ENCODE assay signal across 25 cellular contexts in the genomic region with DNA sequence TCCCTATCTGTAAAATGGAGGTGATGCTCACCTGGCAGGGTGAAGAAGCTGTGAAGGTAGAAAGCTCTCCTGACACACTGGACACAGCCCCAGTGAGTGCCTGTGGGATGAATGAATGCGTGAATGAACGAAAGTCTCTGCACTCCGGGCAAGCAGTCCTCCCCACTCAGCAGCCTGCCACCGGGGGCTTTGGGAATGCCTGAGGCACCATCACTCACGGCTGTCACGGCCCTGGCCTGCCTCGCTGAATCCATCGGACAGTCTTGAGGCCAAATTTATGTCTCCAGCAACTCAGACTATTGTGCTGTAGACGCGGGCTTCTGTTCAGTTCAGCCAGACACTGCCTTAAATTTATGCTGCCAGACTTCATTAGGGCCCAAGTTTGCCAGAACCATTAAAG.
"Had no signal": no experiment of that assay in that cellular context is flagged by ENCODE, and none has a peak within 500 bp of the region (broad histone marks: within the 10 kb centered on the region; RNA-seq: fewer than 3 reads in every experiment).

No MANE protein-coding gene starts in this region.

- H3K36me3 Mint-ChIP-seq: mesothelial cell of epicardium; naive B cell; natural killer cell treated with Interleukin-12 subunit alpha and Interleukin-12 subunit beta and Interleukin-15 and Interleukin-18, amount 100 ng/mL, for 72 hours; neural progenitor cell; stimulated activated naive B cell treated with anti-CD40 and anti-IgM and Interleukin-4, amounts not matched to agents 10 μg/mL and 1 μg/mL and 100 μg/mL, for 72 hours had no signal

- H3K27ac Mint-ChIP-seq: effector memory CD8-positive, alpha-beta T cell; mesothelial cell of epicardium; naive B cell; natural killer cell treated with Interleukin-12 subunit alpha and Interleukin-12 subunit beta and Interleukin-15 and Interleukin-18, amount 100 ng/mL, for 72 hours; neural progenitor cell; stimulated activated naive B cell treated with anti-CD40 and anti-IgM and Interleukin-4, amounts not matched to agents 10 μg/mL and 1 μg/mL and 100 μg/mL, for 72 hours; stimulated activated naive CD8-positive, alpha-beta T cell treated with anti-CD3 and anti-CD28 coated beads, Interleukin-15, Interleukin-2, amounts not matched to agents 100 ng/mL and 50 ng/mL, for 24 hours had no signal

- H3K36me3 ChIP-seq: gastrocnemius medialis, left lung, neural progenitor cell, prostate gland, thoracic aorta, tibial nerve, upper lobe of left lung, uterus had no signal

- H3K4me3 Mint-ChIP-seq: effector memory CD8-positive, alpha-beta T cell; mesothelial cell of epicardium; naive B cell; natural killer cell treated with Interleukin-12 subunit alpha and Interleukin-12 subunit beta and Interleukin-15 and Interleukin-18, amount 100 ng/mL, for 72 hours; neural progenitor cell; stimulated activated naive B cell treated with anti-CD40 and anti-IgM and Interleukin-4, amounts not matched to agents 10 μg/mL and 1 μg/mL and 100 μg/mL, for 72 hours; stimulated activated naive CD8-positive, alpha-beta T cell treated with anti-CD3 and anti-CD28 coated beads, Interleukin-15, Interleukin-2, amounts not matched to agents 100 ng/mL and 50 ng/mL, for 24 hours had no signal

- H3K9me3 Mint-ChIP-seq: effector memory CD8-positive, alpha-beta T cell; mesothelial cell of epicardium; natural killer cell treated with Interleukin-12 subunit alpha and Interleukin-12 subunit beta and Interleukin-15 and Interleukin-18, amount 100 ng/mL, for 72 hours; neural progenitor cell; stimulated activated naive B cell treated with anti-CD40 and anti-IgM and Interleukin-4, amounts not matched to agents 10 μg/mL and 1 μg/mL and 100 μg/mL, for 72 hours; stimulated activated naive CD8-positive, alpha-beta T cell treated with anti-CD3 and anti-CD28 coated beads, Interleukin-15, Interleukin-2, amounts not matched to agents 100 ng/mL and 50 ng/mL, for 24 hours had no signal

- FAIRE-seq: keratinocyte had no signal

- H3K27ac ChIP-seq: gastrocnemius medialis, left lung, neural progenitor cell, prostate gland, skin epidermis, thoracic aorta, tibial nerve, upper lobe of left lung, uterus had no signal

- H3K4me1 ChIP-seq: gastrocnemius medialis, left lung, prostate gland, tibial nerve, upper lobe of left lung, uterus had no signal

- H3K9me3 ChIP-seq: gastrocnemius medialis, left lung, mucosa of descending colon, prostate gland, thoracic aorta, tibial nerve, upper lobe of left lung, uterus had no signal

- H3K27me3 Mint-ChIP-seq: stimulated activated naive CD8-positive, alpha-beta T cell treated with anti-CD3 and anti-CD28 coated beads, Interleukin-15, Interleukin-2, amounts not matched to agents 100 ng/mL and 50 ng/mL, for 24 hours had no signal

- H3K4me1 Mint-ChIP-seq: mesothelial cell of epicardium; naive B cell; neural progenitor cell; stimulated activated naive B cell treated with anti-CD40 and anti-IgM and Interleukin-4, amounts not matched to agents 10 μg/mL and 1 μg/mL and 100 μg/mL, for 72 hours had no signal

- DNase-seq: cortex of kidney; effector memory CD8-positive, alpha-beta T cell; foreskin fibroblast; gastrocnemius medialis; head of caudate nucleus; left lung; mesenchymal stem cell; mucosa of descending colon; naive B cell; nucleus accumbens; right cardiac atrium; stimulated activated CD4-positive, alpha-beta T cell treated with anti-CD3 and anti-CD28 coated beads, Interleukin-15, amount 100 ng/mL, for 24 hours; stimulated activated CD4-positive, alpha-beta T cell treated with anti-CD3 and anti-CD28 coated beads, Interleukin-2, amount 100 ng/mL, for 48 hours; stimulated activated naive B cell treated with anti-CD40 and anti-IgM and Interleukin-4, amounts not matched to agents 10 μg/mL and 1 μg/mL and 100 μg/mL, for 72 hours; upper lobe of left lung; uterus had no signal

- H3K27me3 ChIP-seq: gastrocnemius medialis, left lung, neural progenitor cell, tibial nerve, upper lobe of left lung, uterus had no signal

- H3K4me3 ChIP-seq: gastrocnemius medialis, left lung, mucosa of descending colon, neural progenitor cell, prostate gland, skin epidermis, thoracic aorta, tibial nerve, upper lobe of left lung, uterus had no signal
